Comparison of ENCODE assay signal across 24 cellular contexts in the genomic region with DNA sequence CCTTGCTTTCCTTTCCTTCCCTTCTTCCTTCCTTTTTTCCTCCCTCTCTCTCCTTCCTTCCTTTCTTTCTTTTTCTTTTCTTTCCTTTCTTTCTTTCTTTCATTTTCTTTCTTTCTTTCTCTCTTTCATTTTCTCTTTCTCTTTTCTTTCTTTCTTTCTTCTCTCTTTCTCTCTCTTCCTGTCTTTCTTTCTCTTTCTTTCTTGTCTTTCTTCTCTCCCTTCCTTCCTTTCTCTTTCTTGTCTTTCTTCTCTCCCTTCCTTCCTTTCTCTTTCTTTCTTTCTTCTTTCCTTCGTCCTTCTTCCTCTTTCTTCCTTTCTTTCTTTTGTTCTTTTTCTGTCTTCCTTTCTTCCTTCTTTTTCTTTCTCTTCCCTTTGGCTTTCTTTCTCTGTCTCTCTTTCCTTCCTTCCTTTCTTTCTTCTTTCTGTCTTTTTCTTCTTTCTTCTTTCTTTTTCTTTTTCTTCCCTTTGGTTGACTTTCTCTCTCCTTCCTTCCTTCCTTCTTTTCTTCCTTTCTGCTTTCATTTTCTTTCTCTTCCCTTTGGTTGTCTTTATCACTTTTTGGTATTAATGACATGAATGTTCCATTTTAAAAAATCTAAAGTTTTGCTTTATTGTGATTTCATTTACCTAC.
DNase-seq lines count a peak whose midpoint lies in the region; ATAC-seq and TF ChIP-seq lines count a peak whose summit lies in the region.
"Had no signal": no experiment of that assay in that cellular context is flagged by ENCODE, and none has a peak within 500 bp of the region (broad histone marks: within the 10 kb centered on the region; RNA-seq: fewer than 3 reads in every experiment).

No MANE protein-coding gene starts in this region.

- H3K9me3 Mint-ChIP-seq in T-helper 1 cell treated with Interleukin-12 subunit alpha and Interleukin-12 subunit beta and Interleukin-4 antibody, amounts not matched to agents 30 μg/mL and 1 μg/mL, for 36 hours = peaks cover 35% of the 10 kb centered on the region
- peaks cover 4% of the 10 kb centered on the region for H3K9me3 Mint-ChIP-seq in natural killer cell treated with Interleukin-12 subunit alpha and Interleukin-12 subunit beta and Interleukin-15 and Interleukin-18, amount 100 ng/mL, for 72 hours
- peaks cover 2 to 5% of the 10 kb centered on the region in 2 donors for H3K9me3 Mint-ChIP-seq in natural killer cell
- H3K9me3 Mint-ChIP-seq in activated naive CD8-positive, alpha-beta T cell (ENCODE audit: low read depth) = no peaks in the 10 kb centered on the region
- peaks cover 22 to 24% of the 10 kb centered on the region in 2 donors for H3K9me3 Mint-ChIP-seq in stimulated activated naive CD8-positive, alpha-beta T cell treated with anti-CD3 and anti-CD28 coated beads, Interleukin-15, amount 100 ng/mL, for 72 hours

- peak overlapping the region; percentile 0 for H3K4me3 Mint-ChIP-seq in T-helper 1 cell treated with Interleukin-12 subunit alpha and Interleukin-12 subunit beta and Interleukin-4 antibody, amounts not matched to agents 30 μg/mL and 1 μg/mL, for 36 hours
- peak overlapping the region; percentile 32 for H3K4me3 Mint-ChIP-seq in natural killer cell treated with Interleukin-12 subunit alpha and Interleukin-12 subunit beta and Interleukin-15 and Interleukin-18, amount 100 ng/mL, for 72 hours
- H3K4me3 Mint-ChIP-seq in natural killer cell = no peak overlapping the region
- no peak overlapping the region for H3K4me3 Mint-ChIP-seq in activated naive CD8-positive, alpha-beta T cell
- H3K4me3 Mint-ChIP-seq in stimulated activated naive CD8-positive, alpha-beta T cell treated with anti-CD3 and anti-CD28 coated beads, Interleukin-15, amount 100 ng/mL, for 72 hours = peak overlapping the region; percentile 43 to 69

- DNase-seq in T-helper 1 cell (no peak), natural killer cell (no peak), GF-D8 (lab: John Stamatoyannopoulos, UW) (no peak)
- no peak for DNase-seq in natural killer cell treated with Interleukin-12 subunit alpha and Interleukin-12 subunit beta and Interleukin-15 and Interleukin-18, amount 100 ng/mL, for 72 hours (ENCODE audit: low spot score)
- DNase-seq in stimulated activated naive CD8-positive, alpha-beta T cell treated with anti-CD3 and anti-CD28 coated beads, Interleukin-15, amount 100 ng/mL, for 72 hours = no peak
- DNase-seq: 8988T; activated gamma-delta T cell treated with Interleukin-2 at 50 U/mL for 16 hours; CD4-positive, alpha-beta memory T cell; effector CD4-positive, alpha-beta T cell; EL; GOT3; Karpas-422; left lung; naive B cell; NCI-H510A treated with DMSO at 0.1 percent for 48 hours; occipital lobe; Peyer's patch; SIG-M5; stimulated activated CD4-positive, alpha-beta T cell treated with anti-CD3 and anti-CD28 coated beads, Interleukin-15, amount 100 ng/mL, for 24 hours; stomach; tibial artery had no signal

- ATAC-seq in natural killer cell treated with Interleukin-12 subunit alpha and Interleukin-12 subunit beta and Interleukin-15 and Interleukin-18, amount 100 ng/mL, for 72 hours = no peak
- no peak for ATAC-seq in natural killer cell
- no peak for ATAC-seq in stimulated activated naive CD8-positive, alpha-beta T cell treated with anti-CD3 and anti-CD28 coated beads, Interleukin-15, amount 100 ng/mL, for 72 hours
- ATAC-seq in HG03469 (IDR thresholded peaks at IDR 0.05; ENCODE audit: unreplicated experiment) = no peak
- ATAC-seq: left lung had no signal

- H3K27ac Mint-ChIP-seq in T-helper 1 cell treated with Interleukin-12 subunit alpha and Interleukin-12 subunit beta and Interleukin-4 antibody, amounts not matched to agents 30 μg/mL and 1 μg/mL, for 36 hours = peak overlapping the region; percentile 64
- H3K27ac Mint-ChIP-seq in natural killer cell treated with Interleukin-12 subunit alpha and Interleukin-12 subunit beta and Interleukin-15 and Interleukin-18, amount 100 ng/mL, for 72 hours = peak overlapping the region; percentile 4 to 5
- no peak overlapping the region for H3K27ac Mint-ChIP-seq in natural killer cell
- peak overlapping the region; percentile 54 for H3K27ac Mint-ChIP-seq in activated naive CD8-positive, alpha-beta T cell
- H3K27ac Mint-ChIP-seq in stimulated activated naive CD8-positive, alpha-beta T cell treated with anti-CD3 and anti-CD28 coated beads, Interleukin-15, amount 100 ng/mL, for 72 hours = peak overlapping the region; percentile 50 to 81

- H3K27me3 Mint-ChIP-seq in T-helper 1 cell treated with Interleukin-12 subunit alpha and Interleukin-12 subunit beta and Interleukin-4 antibody, amounts not matched to agents 30 μg/mL and 1 μg/mL, for 36 hours (ENCODE audit: low read depth) = no peaks in the 10 kb centered on the region
- no peaks in the 10 kb centered on the region for H3K27me3 Mint-ChIP-seq in natural killer cell treated with Interleukin-12 subunit alpha and Interleukin-12 subunit beta and Interleukin-15 and Interleukin-18, amount 100 ng/mL, for 72 hours
- H3K27me3 Mint-ChIP-seq in natural killer cell (ENCODE audit: low read depth in 2 of 2) = peaks cover 0 to 2% of the 10 kb centered on the region in 2 donors
- H3K27me3 Mint-ChIP-seq in activated naive CD8-positive, alpha-beta T cell = no peaks in the 10 kb centered on the region
- H3K27me3 Mint-ChIP-seq in stimulated activated naive CD8-positive, alpha-beta T cell treated with anti-CD3 and anti-CD28 coated beads, Interleukin-15, amount 100 ng/mL, for 72 hours = no peaks in the 10 kb centered on the region
- H3K27me3 Mint-ChIP-seq: CD4-positive, alpha-beta memory T cell; naive B cell had no signal

- TF ChIP-seq CTCF in natural killer cell (IDR thresholded peaks at IDR 0.05) = no peak

- peaks cover 6% of the 10 kb centered on the region for H3K36me3 Mint-ChIP-seq in T-helper 1 cell treated with Interleukin-12 subunit alpha and Interleukin-12 subunit beta and Interleukin-4 antibody, amounts not matched to agents 30 μg/mL and 1 μg/mL, for 36 hours (ENCODE audit: low read depth)
- peaks cover 12% of the 10 kb centered on the region for H3K36me3 Mint-ChIP-seq in natural killer cell treated with Interleukin-12 subunit alpha and Interleukin-12 subunit beta and Interleukin-15 and Interleukin-18, amount 100 ng/mL, for 72 hours
- no peaks in the 10 kb centered on the region for H3K36me3 Mint-ChIP-seq in natural killer cell
- peaks cover 5% of the 10 kb centered on the region for H3K36me3 Mint-ChIP-seq in activated naive CD8-positive, alpha-beta T cell
- H3K36me3 Mint-ChIP-seq: CD4-positive, alpha-beta memory T cell had no signal

- intact Hi-C loops in natural killer cell (cut with micrococcal nuclease) = no loop called here

- peaks cover 8% of the 10 kb centered on the region for H3K4me1 Mint-ChIP-seq in T-helper 1 cell treated with Interleukin-12 subunit alpha and Interleukin-12 subunit beta and Interleukin-4 antibody, amounts not matched to agents 30 μg/mL and 1 μg/mL, for 36 hours (ENCODE audit: low read depth)
- H3K4me1 Mint-ChIP-seq in natural killer cell treated with Interleukin-12 subunit alpha and Interleukin-12 subunit beta and Interleukin-15 and Interleukin-18, amount 100 ng/mL, for 72 hours (ENCODE audit: low read depth in 2 of 2) = peaks cover 5 to 10% of the 10 kb centered on the region in 2 donors
- H3K4me1 Mint-ChIP-seq in natural killer cell = peaks cover 5 to 8% of the 10 kb centered on the region in 2 donors
- H3K4me1 Mint-ChIP-seq in activated naive CD8-positive, alpha-beta T cell (ENCODE audit: low read depth) = peaks cover 7% of the 10 kb centered on the region
- H3K4me1 Mint-ChIP-seq in stimulated activated naive CD8-positive, alpha-beta T cell treated with anti-CD3 and anti-CD28 coated beads, Interleukin-15, amount 100 ng/mL, for 72 hours = peaks cover 11% of the 10 kb centered on the region

Comparison
In these comparisons a context has a peak if more than half of its experiments do, and no peak if none do; other contexts are left out.
1. H3K27ac Mint-ChIP-seq: peak in T-helper 1 cell treated with Interleukin-12 subunit alpha and Interleukin-12 subunit beta and Interleukin-4 antibody, amounts not matched to agents 30 μg/mL and 1 μg/mL, for 36 hours (single experiment), natural killer cell treated with Interleukin-12 subunit alpha and Interleukin-12 subunit beta and Interleukin-15 and Interleukin-18, amount 100 ng/mL, for 72 hours (2 of 2), activated naive CD8-positive, alpha-beta T cell (single experiment) and stimulated activated naive CD8-positive, alpha-beta T cell treated with anti-CD3 and anti-CD28 coated beads, Interleukin-15, amount 100 ng/mL, for 72 hours (2 of 2); none in natural killer cell (0 of 2).
2. H3K4me3 Mint-ChIP-seq: peak in T-helper 1 cell treated with Interleukin-12 subunit alpha and Interleukin-12 subunit beta and Interleukin-4 antibody, amounts not matched to agents 30 μg/mL and 1 μg/mL, for 36 hours (single experiment), natural killer cell treated with Interleukin-12 subunit alpha and Interleukin-12 subunit beta and Interleukin-15 and Interleukin-18, amount 100 ng/mL, for 72 hours (single experiment) and stimulated activated naive CD8-positive, alpha-beta T cell treated with anti-CD3 and anti-CD28 coated beads, Interleukin-15, amount 100 ng/mL, for 72 hours (2 of 2); none in natural killer cell (single experiment) and activated naive CD8-positive, alpha-beta T cell (single experiment).